ENCODE assay signal across 8 cellular contexts in the genomic region with DNA sequence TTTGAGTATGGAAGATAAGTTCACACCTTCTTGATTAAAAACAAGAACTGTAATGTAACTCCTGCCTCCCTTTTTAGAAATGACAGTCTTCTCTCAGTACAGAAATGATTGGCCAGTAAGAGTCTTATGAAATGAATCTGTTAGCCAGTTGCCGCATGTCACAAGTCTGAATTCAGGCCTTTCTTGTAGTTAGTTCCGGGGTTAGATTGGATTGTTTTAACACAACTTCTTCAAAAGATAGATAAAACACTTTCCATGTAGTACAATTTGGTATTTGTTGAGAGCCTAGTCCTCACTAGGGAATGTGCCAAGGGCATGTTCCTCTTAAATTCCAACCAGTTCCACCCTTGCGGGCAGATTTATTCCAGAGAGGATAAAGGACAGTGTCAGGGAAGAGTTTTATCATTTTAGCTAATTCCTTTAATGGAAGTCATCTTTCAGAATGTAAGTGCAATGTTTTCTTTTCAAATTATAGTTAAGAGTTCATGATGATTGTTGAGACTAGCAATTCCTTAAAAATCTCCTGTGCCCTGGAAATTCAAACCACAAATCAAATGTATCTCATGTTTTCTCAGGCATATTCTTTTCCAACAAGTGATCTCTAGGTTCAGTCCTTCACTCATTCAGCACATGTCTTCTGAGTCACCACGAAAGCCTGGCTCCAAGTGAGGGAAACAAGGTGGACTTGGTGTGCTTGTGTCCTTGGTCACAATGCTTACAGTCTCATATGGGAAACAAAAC. TPM values are rescaled to one million over a fixed set of nuclear protein-coding genes. Genes with fewer than 3 reads are reported as not detected.
A peak's percentile ranks its signal among the peaks of the same experiment; 100 is the strongest.
DNase-seq lines count a peak whose midpoint lies in the region; ATAC-seq, FAIRE-seq and TF ChIP-seq lines count a peak whose summit lies in the region.

No MANE protein-coding gene starts in this region.

- peak overlapping the region; percentile 84 for H3K9ac ChIP-seq in GM12878 (ENCODE audit: control insufficient read depth, insufficient read depth, low read length)
- H3K9ac ChIP-seq in kidney (ENCODE audit: low read length in 2 of 2), result no peak overlapping the region

- TF ChIP-seq POLR2A in GM12878 (IDR thresholded peaks at IDR 0.05; ENCODE audit: low read depth, low read length), result no peak

- CTCF ChIA-PET in GM12878 (lab: Yijun Ruan, JAX), result interaction anchor here (1.1 to 2.9 kb wide), 2 partner anchors 15 to 19 kb away, joined by 4 to 7 read pairs; no protein-coding TSS in a partner anchor

- TF ChIP-seq CTCF in AG10803 (conservative IDR thresholded peaks at IDR 0.05; ENCODE audit: low read length) (no peak), GM12878 (IDR thresholded peaks at IDR 0.05 in 2 of 3, conservative IDR thresholded peaks at IDR 0.05 in 1 of 3; ENCODE audit: control insufficient read depth in 2 of 3, extremely low read depth in 1 of 3, insufficient read depth in 1 of 3, low read depth in 3 of 3, low read length in 3 of 3) (no peak), kidney (IDR thresholded peaks at IDR 0.05; ENCODE audit: borderline replicate concordance, extremely low read depth, insufficient read depth) (no peak)

- H4K20me1 ChIP-seq in GM12878 (ENCODE audit: control insufficient read depth, insufficient read depth), result no peaks in the 10 kb centered on the region

- TF ChIP-seq RAD21 in GM12878 (IDR thresholded peaks at IDR 0.05; ENCODE audit: insufficient read depth, low read depth, low read length), result no peak

- SMC1A ChIA-PET in GM12878 (lab: Charles Lee; ENCODE audit: uncharacterized antibody, unreplicated experiment), result interaction anchor here (0.6 kb wide), 1 partner anchor 858 kb away, joined by 4 read pairs; no protein-coding TSS in a partner anchor

- POLR2A ChIA-PET in GM12878 (lab: Charles Lee), result interaction anchor here (1.6 kb wide), 1 partner anchor 52 kb away, joined by 4 read pairs; no protein-coding TSS in a partner anchor

- intact Hi-C loops in GM12878 (cut with micrococcal nuclease; ENCODE audit: unreplicated experiment), result no loop called here
- intact Hi-C loops in kidney (cut with DNase I), result no loop called here

- peak; percentile 72 for FAIRE-seq in GM12878 (lab: Jason Lieb, UNC)
- no peak for FAIRE-seq in small intestine (lab: Jason Lieb, UNC)
- FAIRE-seq in kidney (lab: Jason Lieb, UNC), result no peak

- in situ Hi-C loops in GM12878 (cut with MboI), result no loop called here

- DNase-seq in AG10803 (ENCODE audit: low read depth), result peak; percentile 85
- peak; percentile 55 for DNase-seq in GM12878 (ENCODE audit: low read depth, low spot score)
- DNase-seq in small intestine, result peak; percentile 44
- DNase-seq in central memory CD4-positive, alpha-beta T cell, result no peak
- DNase-seq in kidney, result no peak
- DNase-seq in hypothalamus (lab: John Stamatoyannopoulos, UW), result no peak

- H2AFZ ChIP-seq in GM12878 (ENCODE audit: control insufficient read depth, low read depth, low read length), result peak overlapping the region; percentile 54

- H3K9me3 ChIP-seq in GM12878 (replicated peaks; ENCODE audit: control insufficient read depth, insufficient read depth, low read length), result no peaks in the 10 kb centered on the region; the same call in 1 of the 3 replicates
- no peaks in the 10 kb centered on the region for H3K9me3 ChIP-seq in small intestine (ENCODE audit: control insufficient read depth, low read depth)
- H3K9me3 ChIP-seq in kidney (ENCODE audit: control insufficient read depth in 1 of 2, low read length in 2 of 2), result no peaks in the 10 kb centered on the region

- H3K79me2 ChIP-seq in GM12878 (ENCODE audit: control insufficient read depth, insufficient read depth, low read length), result peaks cover 87% of the 10 kb centered on the region

- RAD21 ChIA-PET in GM12878 (lab: Charles Lee; ENCODE audit: unreplicated experiment), result interaction anchor here (1.3 kb wide), 1 partner anchor 304 kb away, joined by 3 read pairs; no protein-coding TSS in a partner anchor

- H3K36me3 ChIP-seq in GM12878 (ENCODE audit: control insufficient read depth in 2 of 2, insufficient read depth in 2 of 2, low read length in 1 of 2) (no peaks in the 10 kb centered on the region), small intestine (ENCODE audit: control insufficient read depth in 2 of 2, insufficient read depth in 2 of 2, low read length in 2 of 2) (no peaks in the 10 kb centered on the region), kidney (ENCODE audit: control insufficient read depth in 1 of 2, insufficient read depth in 2 of 2, low read length in 2 of 2) (no peaks in the 10 kb centered on the region)

- H3K4me1 ChIP-seq in GM12878 (ENCODE audit: control insufficient read depth, insufficient read depth, low read length) (peaks cover 46% of the 10 kb centered on the region), small intestine (ENCODE audit: control insufficient read depth in 2 of 2, insufficient read depth in 1 of 2, low read depth in 1 of 2, low read length in 1 of 2) (peaks cover 0 to 21% of the 10 kb centered on the region in 2 donors), kidney (ENCODE audit: control insufficient read depth in 1 of 2, insufficient read depth in 1 of 2, low read depth in 1 of 2, low read length in 2 of 2) (peaks cover 10 to 11% of the 10 kb centered on the region in 2 donors)

- TF ChIP-seq EP300 in GM12878 (IDR thresholded peaks at IDR 0.05; ENCODE audit: borderline replicate concordance in 1 of 2, control insufficient read depth in 1 of 2, low read depth in 2 of 2, low read length in 2 of 2), result peak; percentile 76 to 79; a peak in 2 of 4 replicates

- peak overlapping the region; percentile 67 for H3K4me2 ChIP-seq in GM12878 (ENCODE audit: control insufficient read depth, insufficient read depth)

- no TSS peak for BruUV-seq in GM12878 (replicated peaks; lab: Mats Ljungman, UMichigan)

- peak; percentile 54 for ATAC-seq in GM19043 (IDR thresholded peaks at IDR 0.05; ENCODE audit: low read depth, unreplicated experiment)
- ATAC-seq in HG03135 (IDR thresholded peaks at IDR 0.05; ENCODE audit: unreplicated experiment), result peak; percentile 51
- peak; percentile 71 for ATAC-seq in GM12878

- H3K27me3 ChIP-seq in GM12878 (replicated peaks in 1 of 2; ENCODE audit: control insufficient read depth in 2 of 2, insufficient read depth in 2 of 2, low read length in 1 of 2), result no peaks in the 10 kb centered on the region
- H3K27me3 ChIP-seq in small intestine (ENCODE audit: control insufficient read depth in 2 of 2, insufficient read depth in 2 of 2, low read length in 2 of 2), result no peaks in the 10 kb centered on the region

- H3K4me3 ChIP-seq in AG10803 (ENCODE audit: low read length), result no peak overlapping the region
- peak overlapping the region; percentile 60; the same call in 1 of the 2 replicates for H3K4me3 ChIP-seq in GM12878
- H3K4me3 ChIP-seq in small intestine (ENCODE audit: low read depth in 1 of 2, low read length in 2 of 2), result no peak overlapping the region
- H3K4me3 ChIP-seq in kidney (ENCODE audit: low read length in 2 of 2), result no peak overlapping the region

- WGBS in GM12878 (ENCODE audit: insufficient coverage, insufficient replicate concordance, low lambda C conversion rate, missing lambda C conversion rate), result 11% methylated on average over 4 of the region's 4 CpGs
- 75 to 85% (median 85%) methylated on average over 4 of the region's 4 CpGs for WGBS in small intestine, 3 donors

- H3K27ac ChIP-seq in GM12878 (ENCODE audit: control insufficient read depth, insufficient read depth), result peak overlapping the region; percentile 96
- H3K27ac ChIP-seq in small intestine (ENCODE audit: low read depth in 1 of 2, low read length in 1 of 2), result no peak overlapping the region
- no peak overlapping the region for H3K27ac ChIP-seq in kidney (ENCODE audit: low read depth in 2 of 2, low read length in 2 of 2)

TF ChIP-seq in GM12878, 131 proteins besides CTCF, POLR2A, EP300 and RAD21 (continues in another document):
- TF ChIP-seq SUZ12 (IDR thresholded peaks at IDR 0.05; ENCODE audit: unreplicated experiment) (no peak), HDAC2 (IDR thresholded peaks at IDR 0.05) (no peak), IKZF2 (IDR thresholded peaks at IDR 0.05) (peak; percentile 19 to 49; a peak in 3 of 4 replicates), WRNIP1 (IDR thresholded peaks at IDR 0.05; ENCODE audit: borderline replicate concordance, low read depth, low read length) (no peak), MTA2 (IDR thresholded peaks at IDR 0.05; ENCODE audit: low read depth) (0 out of 2 replicates have a peak, but pooled peaks have one; percentile 58)
- TF ChIP-seq, protein P1, sequence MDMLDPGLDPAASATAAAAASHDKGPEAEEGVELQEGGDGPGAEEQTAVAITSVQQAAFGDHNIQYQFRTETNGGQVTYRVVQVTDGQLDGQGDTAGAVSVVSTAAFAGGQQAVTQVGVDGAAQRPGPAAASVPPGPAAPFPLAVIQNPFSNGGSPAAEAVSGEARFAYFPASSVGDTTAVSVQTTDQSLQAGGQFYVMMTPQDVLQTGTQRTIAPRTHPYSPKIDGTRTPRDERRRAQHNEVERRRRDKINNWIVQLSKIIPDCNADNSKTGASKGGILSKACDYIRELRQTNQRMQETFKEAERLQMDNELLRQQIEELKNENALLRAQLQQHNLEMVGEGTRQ (IDR thresholded peaks at IDR 0.05; ENCODE audit: borderline replicate concordance, low read depth, low read length), result no peak

RNA-seq across cellular contexts. Expression of a gene that starts 4.1 kb away (rescaled TPM):
- 31.8 and 35.9 TPM in 2 replicates for total RNA-seq in GM12878 (2013; cell fraction: nucleolus; rRNA removed)
- total RNA-seq in GM12878 (2014; rRNA removed) (10.2 and 14.0 TPM in 2 replicates), GM12878 (2014; rRNA removed; fragmentation: Illumina TruSeq; extraction: Trizol) (17.3 and 18.0 TPM in 2 replicates), GM12878 (2021) (26.6 and 30.4 TPM in 2 replicates), kidney (26.2 TPM)
- 7.3 TPM for polyA plus RNA-seq in GM12878 (2011; ENCODE audit: low read depth)
- polyA plus RNA-seq in GM12878 (2011; rRNA removed) (16.8 and 24.1 TPM in 2 replicates), GM12878 (2014; fragmentation: Illumina TruSeq; extraction: Trizol) (18.0 and 21.6 TPM in 2 replicates), GM12878 (2014; fragmentation: Nextera tagmentation; extraction: Ambion mirVana) (1 to 10 TPM; 6.8 to 9.2 TPM), GM12878 (2014; rRNA removed) (10.7 and 13.0 TPM in 2 replicates), GM12878 (2016; fragmentation: Nextera tagmentation; extraction: Ambion mirVana) (10 to 100 TPM; 20.7 to 26.5 TPM), small intestine (10 to 100 TPM in 1 of 3 donors, 1 to 10 TPM in 2; 4.9 to 11.2 (median 8.1) TPM), kidney (ENCODE audit: insufficient read depth, low read depth, low replicate concordance) (5.2 TPM)
- polyA plus RNA-seq in GM12878 (2011; cell fraction: cytosol; rRNA removed), result 5.7 and 7.1 TPM in 2 replicates
- 20.9 and 22.2 TPM in 2 replicates for polyA plus RNA-seq in GM12878 (2011; cell fraction: nucleus; rRNA removed)
- polyA plus RNA-seq in GM12878 (2012), result 12.7 and 14.4 TPM in 2 replicates
- 16.7 and 26.6 TPM in 2 replicates for polyA minus RNA-seq in GM12878 (2011; rRNA and poly(A)+ RNA removed)
- polyA minus RNA-seq in GM12878 (2011; cell fraction: cytosol; rRNA and poly(A)+ RNA removed), result 17.4 and 30.0 TPM in 2 replicates
- polyA minus RNA-seq in GM12878 (2011; cell fraction: nucleus; rRNA and poly(A)+ RNA removed), result 10.8 and 14.2 TPM in 2 replicates

Comparison
In these comparisons a context has a peak if more than half of its experiments do, and no peak if none do; other contexts are left out.
1. DNase-seq: peak in AG10803 (single experiment), GM12878 (single experiment) and small intestine (single experiment); none in central memory CD4-positive, alpha-beta T cell (single experiment), kidney (single experiment) and hypothalamus (0 of 51).
2. Peak in every context shown above with its lines, with median percentiles within 50 percentile points of each other: ATAC-seq.